10 cellular contexts compared by ENCODE assay signal in the genomic region with DNA sequence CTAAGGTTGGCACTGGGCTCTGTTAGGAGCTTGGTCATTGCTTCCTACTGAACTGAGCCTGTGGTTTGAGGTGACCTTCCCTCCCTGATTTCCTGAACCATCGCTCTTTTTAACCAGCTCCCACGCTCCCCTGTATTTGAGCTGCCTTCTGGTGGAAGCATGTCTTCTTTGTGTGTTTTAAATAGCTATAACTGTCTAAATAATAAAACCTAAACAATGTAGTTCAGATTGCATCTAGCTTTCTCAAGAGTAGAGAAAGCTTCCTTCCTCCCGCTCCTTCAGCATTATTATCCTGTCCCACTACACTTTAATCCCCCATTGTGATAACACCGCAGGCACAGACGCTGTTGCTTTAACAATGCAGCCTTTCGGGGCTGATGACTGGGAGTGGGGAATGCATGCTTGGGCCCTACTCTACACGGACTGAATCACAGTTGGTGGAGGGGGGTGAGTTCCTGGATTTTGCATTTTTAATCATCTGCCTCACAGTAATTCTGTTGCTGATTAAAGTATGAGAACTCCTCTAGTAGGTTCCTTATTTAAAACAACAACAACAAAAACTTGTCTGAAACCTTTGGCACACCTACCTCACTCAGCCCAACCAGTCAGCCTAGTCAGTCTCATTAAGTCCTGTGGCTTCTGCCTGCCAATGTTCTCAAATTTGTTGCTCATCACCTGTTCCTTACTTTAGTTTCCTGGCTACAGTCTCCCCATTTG. TPM values are rescaled to one million over a fixed set of nuclear protein-coding genes. Genes with fewer than 3 reads are reported as not detected.
DNase-seq lines count a peak whose midpoint lies in the region; ATAC-seq, FAIRE-seq and TF ChIP-seq lines count a peak whose summit lies in the region.
"Had no signal": no experiment of that assay in that cellular context is flagged by ENCODE, and none has a peak within 500 bp of the region (broad histone marks: within the 10 kb centered on the region; RNA-seq: fewer than 3 reads in every experiment).

No MANE protein-coding gene starts in this region.

- H3K27me3 Mint-ChIP-seq in GM23338 (ENCODE audit: insufficient read depth, low read depth, poor library complexity), result peaks cover 10% of the 10 kb centered on the region
- no peaks in the 10 kb centered on the region for H3K27me3 Mint-ChIP-seq in stimulated activated memory B cell treated with anti-CD40 and anti-IgM and Interleukin-4, amounts not matched to agents 10 μg/mL and 1 μg/mL and 100 μg/mL, for 72 hours
- H3K27me3 Mint-ChIP-seq: activated CD4-positive, alpha-beta T cell treated with anti-CD3 and anti-CD28 coated beads, Interleukin-2, amount 10 ng/mL, durations not matched to agents 7 days and 5 days had no signal

- no peaks in the 10 kb centered on the region for H3K9me2 ChIP-seq in GM23338 (ENCODE audit: insufficient read depth)

- H4K20me1 ChIP-seq in GM23338 (replicated peaks; ENCODE audit: insufficient read depth) (peaks cover 20% of the 10 kb centered on the region), fibroblast of lung (ENCODE audit: control insufficient read depth, extremely low read depth, insufficient read depth, low read length) (peaks cover 2% of the 10 kb centered on the region)

- peak overlapping the region; percentile 69 for H3K4me2 ChIP-seq in GM23338
- peak overlapping the region; percentile 64 for H3K4me2 ChIP-seq in fibroblast of lung (ENCODE audit: extremely low read depth, insufficient read depth, low read length)

- intact Hi-C loops in ovary (cut with DNase I), result no loop called here

- no peaks in the 10 kb centered on the region for H3K36me3 ChIP-seq in GM23338 (ENCODE audit: insufficient read depth)
- H3K36me3 ChIP-seq in SJSA1, result peaks cover 29% of the 10 kb centered on the region
- no peaks in the 10 kb centered on the region for H3K36me3 ChIP-seq in fibroblast of lung (ENCODE audit: control insufficient read depth, insufficient read depth, low read length)
- H3K36me3 ChIP-seq in ovary, result no peaks in the 10 kb centered on the region
- no peaks in the 10 kb centered on the region for H3K36me3 ChIP-seq in small intestine (ENCODE audit: control insufficient read depth in 2 of 2, insufficient read depth in 2 of 2, low read length in 2 of 2)

- WGBS in ovary, 3 donors, result 19 to 31% (median 20%) methylated on average over 7 of the region's 7 CpGs
- WGBS in small intestine, 3 donors, result 30 to 49% (median 47%) methylated on average over 7 of the region's 7 CpGs

- no peaks in the 10 kb centered on the region for H3K9me3 ChIP-seq in SJSA1 (replicated peaks)
- H3K9me3 ChIP-seq in fibroblast of lung (ENCODE audit: control insufficient read depth, insufficient read depth, low read depth, low read length), result no peaks in the 10 kb centered on the region
- no peaks in the 10 kb centered on the region for H3K9me3 ChIP-seq in ovary
- no peaks in the 10 kb centered on the region for H3K9me3 ChIP-seq in small intestine (ENCODE audit: control insufficient read depth, low read depth)

- no peak for TF ChIP-seq EP300 in ovary (IDR thresholded peaks at IDR 0.05)

- H2AFZ ChIP-seq in GM23338 (no peak overlapping the region), fibroblast of lung (ENCODE audit: low read length) (no peak overlapping the region)

- ATAC-seq in GM23338, result peak; percentile 85
- no peak for ATAC-seq in stimulated activated memory B cell treated with anti-CD40 and anti-IgM and Interleukin-4, amounts not matched to agents 10 μg/mL and 1 μg/mL and 100 μg/mL, for 72 hours

- peaks cover 61% of the 10 kb centered on the region for H3K4me1 Mint-ChIP-seq in GM23338
- H3K4me1 Mint-ChIP-seq in stimulated activated memory B cell treated with anti-CD40 and anti-IgM and Interleukin-4, amounts not matched to agents 10 μg/mL and 1 μg/mL and 100 μg/mL, for 72 hours, result peaks cover 40% of the 10 kb centered on the region

- H3K4me3 Mint-ChIP-seq in GM23338, result peak overlapping the region; percentile 61
- no peak overlapping the region for H3K4me3 Mint-ChIP-seq in stimulated activated memory B cell treated with anti-CD40 and anti-IgM and Interleukin-4, amounts not matched to agents 10 μg/mL and 1 μg/mL and 100 μg/mL, for 72 hours
- H3K4me3 Mint-ChIP-seq: activated CD4-positive, alpha-beta T cell treated with anti-CD3 and anti-CD28 coated beads, Interleukin-2, amount 10 ng/mL, durations not matched to agents 7 days and 5 days had no signal

- H3K4me3 ChIP-seq in GM23338 (peak overlapping the region; percentile 39), SJSA1 (no peak overlapping the region), fibroblast of lung (replicated peaks in 1 of 4; ENCODE audit: control extremely low read depth in 1 of 4, insufficient read depth in 1 of 4, low read depth in 3 of 4, low read length in 4 of 4) (peak overlapping the region in 2 of 4 experiments; percentile 4 to 20), ovary (no peak overlapping the region), small intestine (ENCODE audit: low read depth in 1 of 2, low read length in 2 of 2) (no peak overlapping the region)

- no peak for TF ChIP-seq POLR2A in ovary (IDR thresholded peaks at IDR 0.05)

- H3K36me3 Mint-ChIP-seq in GM23338 (ENCODE audit: low read depth), result peaks cover 14% of the 10 kb centered on the region
- peaks cover 10% of the 10 kb centered on the region for H3K36me3 Mint-ChIP-seq in stimulated activated memory B cell treated with anti-CD40 and anti-IgM and Interleukin-4, amounts not matched to agents 10 μg/mL and 1 μg/mL and 100 μg/mL, for 72 hours

- H3F3A ChIP-seq in GM23338 (replicated peaks; ENCODE audit: low read depth), result no peaks in the 10 kb centered on the region

- DNase-seq in GM23338 (ENCODE audit: low spot score), result peak; percentile 53
- DNase-seq in SJSA1 (ENCODE audit: low read depth in 1 of 2, low spot score in 2 of 2), result peak; percentile 67 to 73
- peak in 1 of 2 donors; percentile 73 for DNase-seq in fibroblast of lung (ENCODE audit: low read depth in 2 of 2)
- no peak for DNase-seq in ovary
- DNase-seq in NCI-H2029 treated with DMSO at 0.1 percent for 48 hours (lab: John Stamatoyannopoulos, UW), result no peak
- DNase-seq in MV-4-11 (lab: John Stamatoyannopoulos, UW), result no peak
- no peak for DNase-seq in small intestine
- DNase-seq: activated CD4-positive, alpha-beta T cell treated with anti-CD3 and anti-CD28 coated beads, Interleukin-2, amount 10 ng/mL, durations not matched to agents 7 days and 5 days had no signal

- H3K27me3 ChIP-seq in GM23338 (ENCODE audit: insufficient read depth) (no peaks in the 10 kb centered on the region), SJSA1 (replicated peaks) (no peaks in the 10 kb centered on the region), fibroblast of lung (ENCODE audit: control insufficient read depth, insufficient read depth, low read length) (no peaks in the 10 kb centered on the region), ovary (no peaks in the 10 kb centered on the region), small intestine (ENCODE audit: control insufficient read depth in 2 of 2, insufficient read depth in 2 of 2, low read length in 2 of 2) (no peaks in the 10 kb centered on the region)

- H3K4me1 ChIP-seq in GM23338 (ENCODE audit: insufficient read depth), result peaks cover 57% of the 10 kb centered on the region
- peaks cover 48% of the 10 kb centered on the region for H3K4me1 ChIP-seq in SJSA1 (replicated peaks)
- H3K4me1 ChIP-seq in fibroblast of lung (ENCODE audit: control insufficient read depth, extremely low read depth, insufficient read depth, low read length), result peaks cover 13% of the 10 kb centered on the region
- H3K4me1 ChIP-seq in ovary (ENCODE audit: insufficient read depth), result peaks cover 7% of the 10 kb centered on the region
- H3K4me1 ChIP-seq in small intestine (ENCODE audit: control insufficient read depth in 2 of 2, insufficient read depth in 1 of 2, low read depth in 1 of 2, low read length in 1 of 2), result no peaks in the 10 kb centered on the region

- TF ChIP-seq CTCF in GM23338 (conservative IDR thresholded peaks at IDR 0.05; ENCODE audit: low read depth in 2 of 2) (no peak), fibroblast of lung (conservative IDR thresholded peaks at IDR 0.05 in 1 of 2, IDR thresholded peaks at IDR 0.05 in 1 of 2; ENCODE audit: low read depth in 1 of 2, low read length in 2 of 2) (no peak), ovary (IDR thresholded peaks at IDR 0.05) (no peak)

- FAIRE-seq in small intestine (lab: Jason Lieb, UNC), result no peak
- FAIRE-seq: islet of Langerhans had no signal

- H3K27ac ChIP-seq in GM23338 (ENCODE audit: low read depth), result peak overlapping the region; percentile 88
- H3K27ac ChIP-seq in SJSA1, result peak overlapping the region; percentile 75
- H3K27ac ChIP-seq in fibroblast of lung (ENCODE audit: insufficient read depth, low read length), result peak overlapping the region; percentile 53
- peak overlapping the region; percentile 35 to 45 for H3K27ac ChIP-seq in ovary
- peak overlapping the region in 1 of 2 donors; percentile 14 for H3K27ac ChIP-seq in small intestine (ENCODE audit: low read depth in 1 of 2, low read length in 1 of 2)

- no peaks in the 10 kb centered on the region for H3K9me3 Mint-ChIP-seq in GM23338
- H3K9me3 Mint-ChIP-seq in stimulated activated memory B cell treated with anti-CD40 and anti-IgM and Interleukin-4, amounts not matched to agents 10 μg/mL and 1 μg/mL and 100 μg/mL, for 72 hours, result no peaks in the 10 kb centered on the region
- H3K9me3 Mint-ChIP-seq: activated CD4-positive, alpha-beta T cell treated with anti-CD3 and anti-CD28 coated beads, Interleukin-2, amount 10 ng/mL, durations not matched to agents 7 days and 5 days had no signal

- peaks cover 100% of the 10 kb centered on the region for H3K79me2 ChIP-seq in GM23338 (replicated peaks; ENCODE audit: insufficient read depth)
- H3K79me2 ChIP-seq in fibroblast of lung (ENCODE audit: control insufficient read depth, insufficient read depth, low read length), result peaks cover 94% of the 10 kb centered on the region

- peak overlapping the region; percentile 63 for H3K27ac Mint-ChIP-seq in GM23338
- no peak overlapping the region for H3K27ac Mint-ChIP-seq in stimulated activated memory B cell treated with anti-CD40 and anti-IgM and Interleukin-4, amounts not matched to agents 10 μg/mL and 1 μg/mL and 100 μg/mL, for 72 hours
- H3K27ac Mint-ChIP-seq: activated CD4-positive, alpha-beta T cell treated with anti-CD3 and anti-CD28 coated beads, Interleukin-2, amount 10 ng/mL, durations not matched to agents 7 days and 5 days had no signal

- H3K9ac ChIP-seq in fibroblast of lung (ENCODE audit: insufficient read depth, low read length), result no peak overlapping the region

TF ChIP-seq in GM23338, 12 proteins besides CTCF, POLR2A, EP300 and RAD21 (continues in another document):
- TF ChIP-seq JUNB (IDR thresholded peaks at IDR 0.05; ENCODE audit: unreplicated experiment), result no peak
- no peak for TF ChIP-seq STAT1 (IDR thresholded peaks at IDR 0.05; ENCODE audit: unreplicated experiment)

RNA-seq across cellular contexts. Expression of gene SMS, which starts 6.6 kb away (rescaled TPM):
- 168 and 185 TPM in 2 replicates for total RNA-seq in GM23338 (2014; rRNA removed; shearing (Covaris generic))
- polyA plus RNA-seq in GM23338 (2016; fragmentation: Nextera tagmentation; extraction: Ambion mirVana) (246 and 274 TPM in 2 replicates), fibroblast of lung (129 and 186 TPM in 2 replicates), ovary (100 to 1,000 TPM; 147 to 204 TPM), small intestine (10 to 100 TPM; 60.3 to 89.2 (median 87.0) TPM)
- 429 and 437 TPM in 2 replicates for total RNA-seq in SJSA1 (2014; rRNA removed; shearing (Covaris generic))
- total RNA-seq in fibroblast of lung (176 and 252 TPM in 2 replicates), ovary (100 to 1,000 TPM in 2 of 7 donors, 10 to 100 TPM in 5; 52.8 to 123 (median 76.4) TPM)
- 134 and 199 TPM in 2 replicates for polyA plus RNA-seq in fibroblast of lung (2012)
- 16.2 and 23.8 TPM in 2 replicates for polyA minus RNA-seq in fibroblast of lung (ENCODE audit: low replicate concordance)

Comparison
In these comparisons a context has a peak if more than half of its experiments do, and no peak if none do; other contexts are left out.
1. DNase-seq: peak in GM23338 (single experiment) and SJSA1 (2 of 2); none in ovary (0 of 5), NCI-H2029 treated with DMSO at 0.1 percent for 48 hours (single experiment), MV-4-11 (single experiment) and small intestine (single experiment).